8 cellular contexts compared by ENCODE assay signal in the genomic region with DNA sequence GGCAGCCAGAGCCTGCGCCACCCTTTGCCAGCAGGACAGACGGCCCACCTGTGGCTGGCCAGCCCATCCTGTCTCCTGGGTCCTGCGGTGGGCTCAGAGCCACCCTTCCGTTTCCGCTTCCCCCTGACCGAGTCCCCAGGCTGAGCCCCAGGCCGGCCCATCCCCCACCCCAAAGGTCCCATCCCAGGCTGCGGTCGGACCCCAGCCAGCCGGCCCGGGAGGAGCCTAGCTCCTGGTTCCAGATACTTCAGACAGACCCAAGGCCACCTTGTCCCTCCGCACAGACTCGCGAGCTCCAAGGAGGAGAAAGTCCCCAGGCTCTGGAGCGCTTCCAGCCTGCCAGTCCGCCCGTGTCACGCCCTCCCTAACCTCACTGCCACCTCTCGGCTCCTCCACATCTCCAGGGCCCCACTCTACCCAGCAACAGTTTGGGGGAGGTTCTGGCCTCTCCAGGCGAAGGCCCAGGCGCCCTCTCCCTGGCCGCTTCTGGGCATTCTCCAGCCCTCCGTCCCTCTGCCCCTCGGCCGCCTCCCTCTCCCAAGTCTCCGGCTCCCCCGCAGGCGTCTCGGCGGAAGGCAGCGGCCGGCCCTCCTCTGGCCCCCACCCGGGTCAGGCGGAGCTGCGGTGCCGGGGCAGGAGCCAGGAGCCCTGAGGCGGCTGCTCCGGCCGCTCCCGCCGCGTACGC. TPM values are rescaled to one million over a fixed set of nuclear protein-coding genes. Genes with fewer than 3 reads are reported as not detected.
A peak's percentile ranks its signal among the peaks of the same experiment; 100 is the strongest.
DNase-seq lines count a peak whose midpoint lies in the region; ATAC-seq, FAIRE-seq and TF ChIP-seq lines count a peak whose summit lies in the region.

No MANE protein-coding gene starts in this region.

- intact Hi-C loops in pancreas (cut with DNase I) = no loop called here

- no peak for FAIRE-seq in D721Med (lab: Jason Lieb, UNC)
- FAIRE-seq in pancreas (lab: Jason Lieb, UNC) = no peak

- H3K27ac ChIP-seq in pancreas = no peak overlapping the region

- TF ChIP-seq CTCF in D721Med (IDR thresholded peaks at IDR 0.05; ENCODE audit: insufficient read depth, missing control alignments) (no peak), fibroblast of the aortic adventitia (IDR thresholded peaks at IDR 0.05; ENCODE audit: insufficient read depth, low read length) (no peak), pancreas (IDR thresholded peaks at IDR 0.05) (no peak)

- peak overlapping the region; percentile 17 for H3K4me3 ChIP-seq in fibroblast of the aortic adventitia (ENCODE audit: low read depth, low read length)
- peak overlapping the region in 3 of 4 donors; percentile 12 to 44 (median 35) for H3K4me3 ChIP-seq in pancreas

- peaks cover 0 to 2% (median 0%) of the 10 kb centered on the region in 3 donors for H3K4me1 ChIP-seq in pancreas

- no peaks in the 10 kb centered on the region for H3K9me3 ChIP-seq in pancreas

- ATAC-seq in pancreas = peak; percentile 17 to 66 (median 57)
- no peak for ATAC-seq in GM19328 (IDR thresholded peaks at IDR 0.05; ENCODE audit: unreplicated experiment)

- DNase-seq in D721Med (ENCODE audit: insufficient read length, low spot score) (peak; percentile 63), NCI-H446 treated with DMSO at 0.1 percent for 48 hours (lab: John Stamatoyannopoulos, UW) (peak; percentile 45), fibroblast of the aortic adventitia (ENCODE audit: low read depth) (no peak), pancreas (peak in 4 of 6 donors; percentile 13 to 76 (median 44)), NCI-H2029 treated with DMSO at 0.1 percent for 48 hours (lab: John Stamatoyannopoulos, UW) (no peak), putamen (ENCODE audit: low spot score) (no peak)
- no peak for DNase-seq in stimulated activated CD4-positive, alpha-beta T cell treated with anti-CD3 and anti-CD28 coated beads, Interleukin-2, amount 100 ng/mL, for 48 hours

- 4 to 5% methylated on average over 40 to 43 of the region's 43 CpGs for WGBS in pancreas, 2 donors

- no peaks in the 10 kb centered on the region for H3K36me3 ChIP-seq in pancreas

- H3K27me3 ChIP-seq in pancreas = peaks cover 0 to 4% (median 0%) of the 10 kb centered on the region in 4 donors

RNA-seq across cellular contexts. Expression of a gene that starts 0.8 kb away (rescaled TPM):
- total RNA-seq in fibroblast of the aortic adventitia (ENCODE audit: low replicate concordance) = 1.4 TPM in 1 of 2 replicates, not detected in the other
- 1 to 10 TPM in 2 of 6 donors, under 1 TPM in 4; 0.24 to 3.7 (median 0.51) TPM for total RNA-seq in pancreas
- 1 to 10 TPM in 1 of 2 donors, under 1 TPM in 1; 0.65 to 1.1 TPM for polyA plus RNA-seq in pancreas

Comparison
In these comparisons a context has a peak if more than half of its experiments do, and no peak if none do; other contexts are left out.
1. DNase-seq: peak in D721Med (single experiment), NCI-H446 treated with DMSO at 0.1 percent for 48 hours (single experiment) and pancreas (4 of 6); none in fibroblast of the aortic adventitia (single experiment), stimulated activated CD4-positive, alpha-beta T cell treated with anti-CD3 and anti-CD28 coated beads, Interleukin-2, amount 100 ng/mL, for 48 hours (0 of 2), NCI-H2029 treated with DMSO at 0.1 percent for 48 hours (single experiment) and putamen (single experiment).